13 cellular contexts compared by ENCODE assay signal in genomic region chr17:29705352-29705751, GRCh38.
A peak's percentile ranks its signal among the peaks of the same experiment; 100 is the strongest.
DNase-seq lines count a peak whose midpoint lies in the region; ATAC-seq, FAIRE-seq and TF ChIP-seq lines count a peak whose summit lies in the region.
"Had no signal": no experiment of that assay in that cellular context is flagged by ENCODE, and none has a peak within 500 bp of the region (broad histone marks: within the 10 kb centered on the region; RNA-seq: fewer than 3 reads in every experiment).

No MANE protein-coding gene starts in this region.

- peak overlapping the region; percentile 93 for H3K27ac ChIP-seq in BLaER1
- peak overlapping the region; percentile 73 for H3K27ac ChIP-seq in naive thymus-derived CD4-positive, alpha-beta T cell (ENCODE audit: low read depth, low read length)
- H3K27ac ChIP-seq: hepatocyte had no signal

- peaks cover 28% of the 10 kb centered on the region for H3K4me1 Mint-ChIP-seq in activated T-helper 2 cell treated with anti-CD3 and anti-CD28 coated beads, Interferon-gamma antibody, Interleukin-2, Interleukin-4, amounts not matched to agents 10 μg/mL and 5 μg/mL and 100 μg/mL, durations not matched to agents 14 hours and 24 hours and 36 hours (ENCODE audit: low read depth)
- peaks cover 18 to 69% (median 51%) of the 10 kb centered on the region in 7 donors for H3K4me1 Mint-ChIP-seq in naive thymus-derived CD4-positive, alpha-beta T cell

- H3K4me3 ChIP-seq in BLaER1, result no peak overlapping the region
- H3K4me3 ChIP-seq in naive thymus-derived CD4-positive, alpha-beta T cell (ENCODE audit: low read length), result peak overlapping the region; percentile 22
- H3K4me3 ChIP-seq: HAP-1, hepatocyte had no signal

- peak; percentile 50 for FAIRE-seq in GM12891 (lab: Jason Lieb, UNC)

- no peaks in the 10 kb centered on the region for H3K27me3 Mint-ChIP-seq in activated T-helper 2 cell treated with anti-CD3 and anti-CD28 coated beads, Interferon-gamma antibody, Interleukin-2, Interleukin-4, amounts not matched to agents 10 μg/mL and 5 μg/mL and 100 μg/mL, durations not matched to agents 14 hours and 24 hours and 36 hours (ENCODE audit: low read depth)
- H3K27me3 Mint-ChIP-seq in naive thymus-derived CD4-positive, alpha-beta T cell, result no peaks in the 10 kb centered on the region

- POLR2A ChIA-PET in naive thymus-derived CD4-positive, alpha-beta T cell (lab: Charles Lee), result interaction anchor here (0.6 to 7.2 kb wide), 16 partner anchors 9 to 226 kb away, joined by 3 to 102 read pairs (median 5); no protein-coding TSS in a partner anchor

- H3K36me3 Mint-ChIP-seq in activated T-helper 2 cell treated with anti-CD3 and anti-CD28 coated beads, Interferon-gamma antibody, Interleukin-2, Interleukin-4, amounts not matched to agents 10 μg/mL and 5 μg/mL and 100 μg/mL, durations not matched to agents 14 hours and 24 hours and 36 hours (ENCODE audit: low read depth), result peaks cover 10% of the 10 kb centered on the region
- H3K36me3 Mint-ChIP-seq in naive thymus-derived CD4-positive, alpha-beta T cell, result peaks cover 4 to 13% (median 10%) of the 10 kb centered on the region in 5 donors

- H3K9me3 Mint-ChIP-seq in activated T-helper 2 cell treated with anti-CD3 and anti-CD28 coated beads, Interferon-gamma antibody, Interleukin-2, Interleukin-4, amounts not matched to agents 10 μg/mL and 5 μg/mL and 100 μg/mL, durations not matched to agents 14 hours and 24 hours and 36 hours, result no peaks in the 10 kb centered on the region
- H3K9me3 Mint-ChIP-seq in naive thymus-derived CD4-positive, alpha-beta T cell, result peaks cover 0 to 2% (median 0%) of the 10 kb centered on the region in 11 donors

- H3K27me3 ChIP-seq in BLaER1, result no peaks in the 10 kb centered on the region
- H3K27me3 ChIP-seq in naive thymus-derived CD4-positive, alpha-beta T cell (ENCODE audit: control insufficient read depth in 2 of 2, insufficient read depth in 2 of 2, low read length in 2 of 2), result no peaks in the 10 kb centered on the region
- H3K27me3 ChIP-seq: hepatocyte had no signal

- H3K4me2 ChIP-seq in BLaER1, result peak overlapping the region; percentile 77
- H3K4me2 ChIP-seq: hepatocyte had no signal

- intact Hi-C loops in activated T-helper 2 cell treated with anti-CD3 and anti-CD28 coated beads, Interferon-gamma antibody, Interleukin-2, Interleukin-4, amounts not matched to agents 10 μg/mL and 5 μg/mL and 100 μg/mL, durations not matched to agents 14 hours and 24 hours and 36 hours (cut with micrococcal nuclease), result loop anchor here (5.0 kb wide), 1 partner anchor 88 kb away; no protein-coding TSS in a partner anchor
- intact Hi-C loops in naive thymus-derived CD4-positive, alpha-beta T cell (cut with micrococcal nuclease), result loop anchor here (1.0 to 5.0 kb wide), 3 partner anchors 17 to 55 kb away; no protein-coding TSS in a partner anchor

- peaks cover 49% of the 10 kb centered on the region for H3K4me1 ChIP-seq in BLaER1
- H3K4me1 ChIP-seq in naive thymus-derived CD4-positive, alpha-beta T cell (ENCODE audit: control insufficient read depth in 2 of 2, insufficient read depth in 2 of 2, low read length in 2 of 2), result peaks cover 35 to 41% of the 10 kb centered on the region in 2 donors
- H3K4me1 ChIP-seq: HAP-1 had no signal

- no peak for DNase-seq in GM12891 (ENCODE audit: insufficient read length, low spot score)
- DNase-seq in activated T-helper 2 cell treated with anti-CD3 and anti-CD28 coated beads, Interferon-gamma antibody, Interleukin-2, Interleukin-4, amounts not matched to agents 10 μg/mL and 5 μg/mL and 100 μg/mL, durations not matched to agents 14 hours and 24 hours and 36 hours (ENCODE audit: low spot score), result no peak
- peak in 6 of 9 donors; percentile 16 to 41 (median 24) for DNase-seq in naive thymus-derived CD4-positive, alpha-beta T cell
- no peak for DNase-seq in NCI-H748 (lab: John Stamatoyannopoulos, UW; ENCODE audit: unreplicated experiment)
- DNase-seq: Caco-2, retina had no signal

- CTCF ChIA-PET in naive thymus-derived CD4-positive, alpha-beta T cell (lab: Charles Lee), result interaction anchor here (0.6 to 2.0 kb wide), 8 partner anchors 35 to 226 kb away, joined by 3 to 6 read pairs (median 3); no protein-coding TSS in a partner anchor

- no peaks in the 10 kb centered on the region for H3K9me3 ChIP-seq in BLaER1
- H3K9me3 ChIP-seq in naive thymus-derived CD4-positive, alpha-beta T cell (ENCODE audit: control insufficient read depth in 2 of 3, low read length in 3 of 3), result no peaks in the 10 kb centered on the region
- H3K9me3 ChIP-seq: Caco-2, HAP-1 had no signal

- no peak for TF ChIP-seq POLR2A in GM12891 (IDR thresholded peaks at IDR 0.05; ENCODE audit: low read depth, low read length)

- H3K4me3 Mint-ChIP-seq in activated T-helper 2 cell treated with anti-CD3 and anti-CD28 coated beads, Interferon-gamma antibody, Interleukin-2, Interleukin-4, amounts not matched to agents 10 μg/mL and 5 μg/mL and 100 μg/mL, durations not matched to agents 14 hours and 24 hours and 36 hours (ENCODE audit: low read depth), result peak overlapping the region; percentile 60
- peak overlapping the region; percentile 4 to 81 (median 72) for H3K4me3 Mint-ChIP-seq in naive thymus-derived CD4-positive, alpha-beta T cell

- peak; percentile 6 for ATAC-seq in naive thymus-derived CD4-positive, alpha-beta T cell
- ATAC-seq in GM21717 (IDR thresholded peaks at IDR 0.05; ENCODE audit: unreplicated experiment), result no peak
- no peak for ATAC-seq in GM19455 (IDR thresholded peaks at IDR 0.05; ENCODE audit: unreplicated experiment)
- ATAC-seq in HG02970 (IDR thresholded peaks at IDR 0.05; ENCODE audit: low FRiP score, unreplicated experiment), result no peak
- ATAC-seq: Right ventricle myocardium inferior had no signal

- no peaks in the 10 kb centered on the region for H4K20me1 ChIP-seq in BLaER1

- H3K9ac ChIP-seq in BLaER1, result no peak overlapping the region

- peak overlapping the region; percentile 88 for H3K27ac Mint-ChIP-seq in activated T-helper 2 cell treated with anti-CD3 and anti-CD28 coated beads, Interferon-gamma antibody, Interleukin-2, Interleukin-4, amounts not matched to agents 10 μg/mL and 5 μg/mL and 100 μg/mL, durations not matched to agents 14 hours and 24 hours and 36 hours
- H3K27ac Mint-ChIP-seq in naive thymus-derived CD4-positive, alpha-beta T cell, result peak overlapping the region; percentile 85 to 99 (median 96)

- H3K36me3 ChIP-seq in BLaER1, result peaks cover 37% of the 10 kb centered on the region
- H3K36me3 ChIP-seq in naive thymus-derived CD4-positive, alpha-beta T cell (ENCODE audit: control insufficient read depth in 2 of 3, insufficient read depth in 3 of 3, low read length in 3 of 3), result peaks cover 0 to 17% (median 7%) of the 10 kb centered on the region in 3 experiments

TF ChIP-seq in GM12891, 5 proteins besides CTCF, POLR2A, EP300 and RAD21:
- TF ChIP-seq POU2F2 (IDR thresholded peaks at IDR 0.05; ENCODE audit: low read depth, low read length) (no peak), PAX5 (IDR thresholded peaks at IDR 0.05; ENCODE audit: insufficient read depth, low read length, severe bottlenecking) (no peak), TAF1 (IDR thresholded peaks at IDR 0.05; ENCODE audit: low read depth, low read length) (no peak)

Comparison
In these comparisons a context has a peak if more than half of its experiments do, and no peak if none do; other contexts are left out.
1. DNase-seq: peak in naive thymus-derived CD4-positive, alpha-beta T cell (6 of 9); none in GM12891 (single experiment), activated T-helper 2 cell treated with anti-CD3 and anti-CD28 coated beads, Interferon-gamma antibody, Interleukin-2, Interleukin-4, amounts not matched to agents 10 μg/mL and 5 μg/mL and 100 μg/mL, durations not matched to agents 14 hours and 24 hours and 36 hours (single experiment) and NCI-H748 (single experiment).